ENCODE assay signal across 1 cellular context in genomic region chr5:178826216-178826615, GRCh38.
TF ChIP-seq lines count a peak whose summit lies in the region.

No MANE protein-coding gene starts in this region.

TF ChIP-seq in H1, 55 proteins besides CTCF, POLR2A, EP300 and RAD21 (continued from another document):
- TF ChIP-seq ATF2 (IDR thresholded peaks at IDR 0.05; ENCODE audit: low read length): no peak
- no peak for TF ChIP-seq SP2 (IDR thresholded peaks at IDR 0.05; ENCODE audit: low read length)
- no peak for TF ChIP-seq CREB1 (IDR thresholded peaks at IDR 0.05)
- no peak for TF ChIP-seq CHD7 (IDR thresholded peaks at IDR 0.05; ENCODE audit: insufficient replicate concordance, low read length)
- TF ChIP-seq TEAD4 (IDR thresholded peaks at IDR 0.05; ENCODE audit: low read depth, low read length): no peak
- no peak for TF ChIP-seq NRF1 (IDR thresholded peaks at IDR 0.05; ENCODE audit: low read depth, low read length)
- no peak for TF ChIP-seq ZNF274 (IDR thresholded peaks at IDR 0.05; ENCODE audit: borderline replicate concordance, extremely low read depth, low read length)
- TF ChIP-seq SP1 (IDR thresholded peaks at IDR 0.05; ENCODE audit: low read depth, low read length): no peak
- TF ChIP-seq JUN (IDR thresholded peaks at IDR 0.05; ENCODE audit: low read depth, low read length): no peak
- no peak for TF ChIP-seq MAFK (IDR thresholded peaks at IDR 0.05; ENCODE audit: low read depth, low read length)
- TF ChIP-seq NANOG (IDR thresholded peaks at IDR 0.05; ENCODE audit: insufficient read depth, low read depth, low read length, poor library complexity, severe bottlenecking): no peak
- no peak for TF ChIP-seq USF2 (IDR thresholded peaks at IDR 0.05; ENCODE audit: low read length)
- TF ChIP-seq GTF2F1 (IDR thresholded peaks at IDR 0.05; ENCODE audit: borderline replicate concordance, low read depth, low read length): no peak
- TF ChIP-seq SIN3A (conservative IDR thresholded peaks at IDR 0.05 in 1 of 2, IDR thresholded peaks at IDR 0.05 in 1 of 2; ENCODE audit: low read depth in 1 of 2, low read length in 2 of 2): no peak
